In the genomic region with DNA sequence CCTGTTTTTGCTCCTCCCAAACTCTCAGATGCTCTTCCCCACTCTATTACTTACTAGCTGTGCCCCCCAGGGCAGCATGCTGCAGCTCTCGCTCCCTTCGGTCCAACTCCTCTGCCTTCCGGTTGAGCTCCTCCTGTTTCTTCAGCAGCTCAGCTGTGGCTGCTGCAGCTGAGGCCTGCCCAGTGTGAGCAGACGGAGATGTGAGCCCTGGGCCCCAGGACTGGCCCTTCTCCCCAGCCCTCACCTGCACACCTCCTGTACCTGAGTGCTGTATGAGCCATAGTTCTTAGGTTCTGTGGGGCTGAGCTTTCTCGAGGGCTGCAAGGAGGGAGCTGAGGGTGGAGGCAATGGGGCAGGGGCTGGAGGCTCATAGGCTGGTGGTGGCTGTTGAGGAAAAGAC, we compare ENCODE assay signal across 1 cellular context.
TF ChIP-seq lines count a peak whose summit lies in the region.

No MANE protein-coding gene starts in this region.

TF ChIP-seq in GM12878, 131 proteins besides CTCF, POLR2A, EP300 and RAD21:
- TF ChIP-seq SMARCA5 (IDR thresholded peaks at IDR 0.05) (no peak), ZSCAN29 (IDR thresholded peaks at IDR 0.05) (no peak), TCF12 (IDR thresholded peaks at IDR 0.05; ENCODE audit: low read depth, low read length) (no peak), SRF (IDR thresholded peaks at IDR 0.05; ENCODE audit: low read depth in 2 of 2, low read length in 2 of 2) (no peak)
- TF ChIP-seq, protein P1, sequence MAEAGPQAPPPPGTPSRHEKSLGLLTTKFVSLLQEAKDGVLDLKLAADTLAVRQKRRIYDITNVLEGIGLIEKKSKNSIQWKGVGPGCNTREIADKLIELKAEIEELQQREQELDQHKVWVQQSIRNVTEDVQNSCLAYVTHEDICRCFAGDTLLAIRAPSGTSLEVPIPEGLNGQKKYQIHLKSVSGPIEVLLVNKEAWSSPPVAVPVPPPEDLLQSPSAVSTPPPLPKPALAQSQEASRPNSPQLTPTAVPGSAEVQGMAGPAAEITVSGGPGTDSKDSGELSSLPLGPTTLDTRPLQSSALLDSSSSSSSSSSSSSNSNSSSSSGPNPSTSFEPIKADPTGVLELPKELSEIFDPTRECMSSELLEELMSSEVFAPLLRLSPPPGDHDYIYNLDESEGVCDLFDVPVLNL (IDR thresholded peaks at IDR 0.05; ENCODE audit: low read depth, low read length): no peak
TF ChIP-seq in GM12878: peak in this region for 0.
